In the genomic region with DNA sequence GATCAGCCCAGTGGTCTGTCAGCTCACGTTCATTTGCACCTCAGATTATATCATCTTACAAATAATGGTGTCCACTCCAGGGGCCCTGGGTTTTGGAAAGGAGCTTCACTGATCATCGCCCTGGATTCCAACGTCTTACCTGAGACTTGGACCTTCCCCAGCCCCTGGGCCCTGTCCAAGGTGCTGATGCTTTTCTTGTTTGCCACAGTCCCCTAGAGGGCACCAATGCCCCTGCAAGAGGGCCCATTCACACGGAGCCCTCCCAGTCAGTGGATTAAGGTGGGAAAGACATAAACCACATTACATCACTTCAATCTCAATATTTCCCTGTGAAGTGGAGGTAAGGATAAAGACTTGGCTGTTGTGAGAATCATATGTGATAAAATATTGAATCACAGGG, we compare ENCODE assay signal across 8 cellular contexts.
DNase-seq lines count a peak whose midpoint lies in the region; ATAC-seq and TF ChIP-seq lines count a peak whose summit lies in the region.

No MANE protein-coding gene starts in this region.

- TF ChIP-seq CTCF in adrenal gland (IDR thresholded peaks at IDR 0.05), result peak in 2 of 6 experiments; percentile 9 to 20

- peak; percentile 44 for DNase-seq in DMS79 treated with DMSO at 0.1 percent for 48 hours (lab: John Stamatoyannopoulos, UW)
- no peak for DNase-seq in DMS79 (lab: John Stamatoyannopoulos, UW)
- peak; percentile 77 for DNase-seq in Karpas-422
- peak in 6 of 7 donors; percentile 8 to 49 (median 23) for DNase-seq in adrenal gland
- peak; percentile 3 for DNase-seq in medulla oblongata (ENCODE audit: extremely low spot score)
- no peak for DNase-seq in SHP77 (lab: John Stamatoyannopoulos, UW)
- no peak for DNase-seq in midbrain (lab: John Stamatoyannopoulos, UW)

- H3K36me3 ChIP-seq in Karpas-422 (ENCODE audit: insufficient read depth, low read length) (no peaks in the 10 kb centered on the region), adrenal gland (replicated peaks in 1 of 2) (no peaks in the 10 kb centered on the region)

- no peaks in the 10 kb centered on the region for H3K27me3 ChIP-seq in Karpas-422 (ENCODE audit: low read length)
- no peaks in the 10 kb centered on the region for H3K27me3 ChIP-seq in adrenal gland

- H3K9me2 ChIP-seq in Karpas-422 (replicated peaks; ENCODE audit: insufficient read depth, low read length), result no peaks in the 10 kb centered on the region

- H3K4me1 ChIP-seq in Karpas-422 (ENCODE audit: low read length) (no peaks in the 10 kb centered on the region), adrenal gland (replicated peaks in 1 of 2) (peaks cover 3 to 8% of the 10 kb centered on the region in 2 donors)

- H3K4me3 ChIP-seq in Karpas-422 (ENCODE audit: low read length), result no peak overlapping the region
- no peak overlapping the region for H3K4me3 ChIP-seq in adrenal gland

- H3K27ac ChIP-seq in Karpas-422 (ENCODE audit: low read length) (no peak overlapping the region), adrenal gland (no peak overlapping the region)

- no peak overlapping the region for H3K9ac ChIP-seq in Karpas-422 (ENCODE audit: low read length)

- WGBS in adrenal gland, 4 donors, result 7 to 20% (median 14%) methylated on average over 4 of the region's 4 CpGs

- no peak for TF ChIP-seq POLR2A in adrenal gland (IDR thresholded peaks at IDR 0.05)

- H2AFZ ChIP-seq in Karpas-422 (ENCODE audit: low read length), result no peak overlapping the region

- H3K4me2 ChIP-seq in Karpas-422 (ENCODE audit: low read depth, low read length, poor library complexity, severe bottlenecking), result no peak overlapping the region

- H4K20me1 ChIP-seq in Karpas-422 (ENCODE audit: insufficient read depth, low read depth, low read length), result no peaks in the 10 kb centered on the region

- no peaks in the 10 kb centered on the region for H3K79me2 ChIP-seq in Karpas-422 (ENCODE audit: low read length)

- intact Hi-C loops in adrenal gland (cut with DNase I), result no loop called here

- ATAC-seq in HG02870 (IDR thresholded peaks at IDR 0.05; ENCODE audit: unreplicated experiment), result no peak

- H3K9me3 ChIP-seq in Karpas-422 (ENCODE audit: low read length) (no peaks in the 10 kb centered on the region), adrenal gland (replicated peaks in 1 of 3) (no peaks in the 10 kb centered on the region)

Comparison
In these comparisons a context has a peak if more than half of its experiments do, and no peak if none do; other contexts are left out.
1. DNase-seq: peak in DMS79 treated with DMSO at 0.1 percent for 48 hours (single experiment), Karpas-422 (single experiment), adrenal gland (6 of 7) and medulla oblongata (single experiment); none in DMS79 (single experiment), SHP77 (0 of 2) and midbrain (single experiment).